ENCODE assay signal across 11 cellular contexts in genomic region chr1:154329551-154330131, GRCh38. TPM values are rescaled to one million over a fixed set of nuclear protein-coding genes. Genes with fewer than 3 reads are reported as not detected.
DNase-seq lines count a peak whose midpoint lies in the region; ATAC-seq and TF ChIP-seq lines count a peak whose summit lies in the region.
"Had no signal": no experiment of that assay in that cellular context is flagged by ENCODE, and none has a peak within 500 bp of the region (broad histone marks: within the 10 kb centered on the region; RNA-seq: fewer than 3 reads in every experiment).

No MANE protein-coding gene starts in this region.

- 94% methylated on average over 7 of the region's 7 CpGs for WGBS in mesenchymal stem cell

- H2BK5ac ChIP-seq in mesenchymal stem cell (ENCODE audit: low read depth, low read length, poor library complexity, severe bottlenecking): no peak overlapping the region

- H3K4me2 ChIP-seq in mesenchymal stem cell (ENCODE audit: low read length, poor library complexity, severe bottlenecking): peak overlapping the region; percentile 13

- H3K18ac ChIP-seq in mesenchymal stem cell (ENCODE audit: low read depth in 1 of 2, low read length in 2 of 2): no peak overlapping the region

- no peak overlapping the region for H2AFZ ChIP-seq in mesenchymal stem cell (ENCODE audit: low read depth, low read length)

- intact Hi-C loops in uterus (cut with DNase I; ENCODE audit: low total_unique reads): no loop called here

- no peak for ATAC-seq in GM18907 (IDR thresholded peaks at IDR 0.05; ENCODE audit: unreplicated experiment)

- peaks cover 15% of the 10 kb centered on the region for H3K79me1 ChIP-seq in mesenchymal stem cell (replicated peaks; ENCODE audit: low read length, poor library complexity, severe bottlenecking)

- peak overlapping the region; percentile 100 for H3K9ac ChIP-seq in adipocyte (ENCODE audit: low read length)
- H3K9ac ChIP-seq in mesenchymal stem cell (ENCODE audit: low read length): peak overlapping the region; percentile 83

- no peak overlapping the region for H2AK5ac ChIP-seq in mesenchymal stem cell (ENCODE audit: low read length, severe bottlenecking)

- no peak overlapping the region for H4K8ac ChIP-seq in mesenchymal stem cell (ENCODE audit: low read length)

- H3K27me3 ChIP-seq in adipocyte (replicated peaks; ENCODE audit: control insufficient read depth, insufficient read depth, low read length) (no peaks in the 10 kb centered on the region), mesenchymal stem cell (ENCODE audit: control insufficient read depth in 1 of 2, insufficient read depth in 1 of 2, low read length in 2 of 2) (no peaks in the 10 kb centered on the region), uterus (no peaks in the 10 kb centered on the region)

- peak; percentile 41 for DNase-seq in stimulated activated CD4-positive, alpha-beta T cell treated with anti-CD3 and anti-CD28 coated beads, Interleukin-15, amount 100 ng/mL, for 24 hours
- no peak for DNase-seq in stimulated activated CD4-positive, alpha-beta T cell treated with anti-CD3 and anti-CD28 coated beads, Interleukin-2, amount 100 ng/mL, for 24 hours
- peak; percentile 24 for DNase-seq in adipocyte (ENCODE audit: low read depth)
- DNase-seq in mesenchymal stem cell: no peak
- no peak for DNase-seq in uterus
- no peak for DNase-seq in HUDEP-2 (lab: John Stamatoyannopoulos, UW; ENCODE audit: unreplicated experiment in 76 of 76)
- DNase-seq in COR-L47 (lab: John Stamatoyannopoulos, UW): no peak

- H4K91ac ChIP-seq in mesenchymal stem cell (ENCODE audit: low read length): no peak overlapping the region

- H3K9me3 ChIP-seq in adipocyte (ENCODE audit: control insufficient read depth, low read length): no peaks in the 10 kb centered on the region
- H3K9me3 ChIP-seq in mesenchymal stem cell (ENCODE audit: control insufficient read depth, low read length): no peaks in the 10 kb centered on the region
- no peaks in the 10 kb centered on the region for H3K9me3 ChIP-seq in uterus

- no peak overlapping the region for H3K14ac ChIP-seq in mesenchymal stem cell (ENCODE audit: low read length in 2 of 2)

- H2BK120ac ChIP-seq in mesenchymal stem cell (ENCODE audit: low read depth, low read length): no peak overlapping the region

- no peak overlapping the region for H3K23ac ChIP-seq in mesenchymal stem cell (ENCODE audit: low read length in 2 of 2)

- no peak for TF ChIP-seq CTCF in uterus (IDR thresholded peaks at IDR 0.05)

- no peak overlapping the region for H2BK15ac ChIP-seq in mesenchymal stem cell (ENCODE audit: low read depth, poor library complexity, severe bottlenecking)

- H3K36me3 ChIP-seq in adipocyte (ENCODE audit: control insufficient read depth, insufficient read depth, low read length, severe bottlenecking): peaks cover 44% of the 10 kb centered on the region
- H3K36me3 ChIP-seq in mesenchymal stem cell (ENCODE audit: control insufficient read depth in 1 of 2, insufficient read depth in 2 of 2, low read depth in 1 of 2, low read length in 2 of 2): peaks cover 34 to 50% of the 10 kb centered on the region in 2 experiments
- no peaks in the 10 kb centered on the region for H3K36me3 ChIP-seq in uterus

- H3K4me1 ChIP-seq in adipocyte (ENCODE audit: control insufficient read depth, insufficient read depth, low read length): peaks cover 33% of the 10 kb centered on the region
- H3K4me1 ChIP-seq in mesenchymal stem cell (ENCODE audit: control insufficient read depth, insufficient read depth, low read depth, low read length): peaks cover 33% of the 10 kb centered on the region
- H3K4me1 ChIP-seq in uterus: peaks cover 14 to 31% of the 10 kb centered on the region in 2 donors

- no peak overlapping the region for H2BK12ac ChIP-seq in mesenchymal stem cell (ENCODE audit: low read length in 2 of 2)

- no peak overlapping the region for H3K4ac ChIP-seq in mesenchymal stem cell (ENCODE audit: low read depth in 1 of 2, low read length in 2 of 2)

- H3K27ac ChIP-seq in mesenchymal stem cell (ENCODE audit: low read length, poor library complexity, severe bottlenecking) (peak overlapping the region; percentile 40), uterus (peak overlapping the region; percentile 92 to 96)

- TF ChIP-seq POLR2A in uterus (IDR thresholded peaks at IDR 0.05): no peak

- H3K4me3 ChIP-seq in adipocyte (ENCODE audit: low read length) (peak overlapping the region; percentile 76), mesenchymal stem cell (ENCODE audit: insufficient read depth in 1 of 2, low read depth in 1 of 2, low read length in 2 of 2) (peak overlapping the region in 1 of 2 experiments; percentile 78), uterus (no peak overlapping the region)

RNA-seq across cellular contexts. Expression of gene ATP8B2, which starts 4.3 kb away (rescaled TPM):
- polyA plus RNA-seq in mesenchymal stem cell (2013, experiment 1 of 2): 50.2 TPM
- 47.9 TPM for polyA plus RNA-seq in mesenchymal stem cell (2013, experiment 2 of 2)
- total RNA-seq in uterus: 100 to 1,000 TPM in 2 of 4 donors, 10 to 100 TPM in 2; 75.9 to 150 (median 102) TPM

RNA-seq across cellular contexts. Expression of gene AQP10, which starts 8.7 kb away (rescaled TPM):
- not detected for polyA plus RNA-seq in mesenchymal stem cell (2013, experiment 1 of 2)
- polyA plus RNA-seq in mesenchymal stem cell (2013, experiment 2 of 2): not detected
- not detected for total RNA-seq in uterus
- total RNA-seq: Daoy; T-helper 1 cell treated with Interleukin-12 subunit alpha and Interleukin-12 subunit beta and Interleukin-4 antibody, amounts not matched to agents 30 ng/mL and 1 ng/mL, for 36 hours had no signal
- polyA plus RNA-seq: liver had no signal

RNA-seq across cellular contexts. Expression of gene HAX1, which starts 57.2 kb away (rescaled TPM):
- 83.7 TPM for polyA plus RNA-seq in mesenchymal stem cell (2013, experiment 1 of 2)
- polyA plus RNA-seq in mesenchymal stem cell (2013, experiment 2 of 2): 81.9 TPM
- total RNA-seq in uterus: 10 to 100 TPM; 50.5 to 78.8 (median 69.4) TPM

Comparison
In these comparisons a context has a peak if more than half of its experiments do, and no peak if none do; other contexts are left out.
1. DNase-seq: peak in stimulated activated CD4-positive, alpha-beta T cell treated with anti-CD3 and anti-CD28 coated beads, Interleukin-15, amount 100 ng/mL, for 24 hours (single experiment) and adipocyte (single experiment); none in stimulated activated CD4-positive, alpha-beta T cell treated with anti-CD3 and anti-CD28 coated beads, Interleukin-2, amount 100 ng/mL, for 24 hours (0 of 2), mesenchymal stem cell (single experiment), uterus (0 of 2), HUDEP-2 (0 of 76) and COR-L47 (single experiment).